1 cellular context compared by ENCODE assay signal in the genomic region with DNA sequence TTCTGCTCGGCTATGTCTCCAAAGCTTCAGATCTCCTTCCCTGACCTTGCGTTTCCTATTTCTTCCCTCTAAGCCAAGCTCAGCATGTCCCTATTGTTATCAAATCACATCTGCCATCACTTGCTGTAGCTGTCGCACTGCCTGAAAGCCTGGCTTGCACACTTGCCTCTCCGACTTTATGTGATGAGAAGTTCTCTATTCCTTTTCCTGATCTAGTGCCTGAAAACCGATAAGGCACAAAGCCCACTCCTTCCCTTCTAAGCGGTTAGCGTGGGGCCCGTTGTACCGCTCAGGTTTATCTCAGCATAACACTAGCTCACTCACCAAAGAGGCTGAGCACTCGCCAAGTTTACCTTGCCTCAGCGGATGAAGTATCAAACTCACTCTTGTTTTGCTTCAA.
A peak's percentile ranks its signal among the peaks of the same experiment; 100 is the strongest.
TF ChIP-seq lines count a peak whose summit lies in the region.

No MANE protein-coding gene starts in this region.

TF ChIP-seq in K562, 482 proteins besides CTCF, POLR2A, EP300 and RAD21 (continued from another document and continues in another):
- TF ChIP-seq, protein P1, sequence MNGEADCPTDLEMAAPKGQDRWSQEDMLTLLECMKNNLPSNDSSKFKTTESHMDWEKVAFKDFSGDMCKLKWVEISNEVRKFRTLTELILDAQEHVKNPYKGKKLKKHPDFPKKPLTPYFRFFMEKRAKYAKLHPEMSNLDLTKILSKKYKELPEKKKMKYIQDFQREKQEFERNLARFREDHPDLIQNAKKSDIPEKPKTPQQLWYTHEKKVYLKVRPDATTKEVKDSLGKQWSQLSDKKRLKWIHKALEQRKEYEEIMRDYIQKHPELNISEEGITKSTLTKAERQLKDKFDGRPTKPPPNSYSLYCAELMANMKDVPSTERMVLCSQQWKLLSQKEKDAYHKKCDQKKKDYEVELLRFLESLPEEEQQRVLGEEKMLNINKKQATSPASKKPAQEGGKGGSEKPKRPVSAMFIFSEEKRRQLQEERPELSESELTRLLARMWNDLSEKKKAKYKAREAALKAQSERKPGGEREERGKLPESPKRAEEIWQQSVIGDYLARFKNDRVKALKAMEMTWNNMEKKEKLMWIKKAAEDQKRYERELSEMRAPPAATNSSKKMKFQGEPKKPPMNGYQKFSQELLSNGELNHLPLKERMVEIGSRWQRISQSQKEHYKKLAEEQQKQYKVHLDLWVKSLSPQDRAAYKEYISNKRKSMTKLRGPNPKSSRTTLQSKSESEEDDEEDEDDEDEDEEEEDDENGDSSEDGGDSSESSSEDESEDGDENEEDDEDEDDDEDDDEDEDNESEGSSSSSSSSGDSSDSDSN (IDR thresholded peaks at IDR 0.05; ENCODE audit: borderline replicate concordance in 1 of 2, low read depth in 2 of 2, low read length in 2 of 2), result peak in 1 of 2 experiments; percentile 85; a peak in 2 of 4 replicates
- no peak for TF ChIP-seq RBM17 (IDR thresholded peaks at IDR 0.05; ENCODE audit: borderline replicate concordance, low read depth, low read length)
- no peak; the same call in 1 of the 2 replicates for TF ChIP-seq AFF4 (CRISPR knock-in tag; IDR thresholded peaks at IDR 0.05)
- peak; percentile 45 to 63 for TF ChIP-seq AFF1 (IDR thresholded peaks at IDR 0.05; ENCODE audit: low read depth in 1 of 2, partially characterized antibody in 2 of 2)
- TF ChIP-seq POLR2B (IDR thresholded peaks at IDR 0.05; ENCODE audit: low read depth, partially characterized antibody), result peak; percentile 31
- TF ChIP-seq CXXC5 (CRISPR knock-in tag; IDR thresholded peaks at IDR 0.05), result 0 out of 2 replicates have a peak, but pooled peaks have one; percentile 16
- no peak for TF ChIP-seq SIN3B (IDR thresholded peaks at IDR 0.05; ENCODE audit: low read depth)
- no peak for TF ChIP-seq ILK (tag; IDR thresholded peaks at IDR 0.05; ENCODE audit: borderline replicate concordance, low read depth)
- TF ChIP-seq, protein P2, sequence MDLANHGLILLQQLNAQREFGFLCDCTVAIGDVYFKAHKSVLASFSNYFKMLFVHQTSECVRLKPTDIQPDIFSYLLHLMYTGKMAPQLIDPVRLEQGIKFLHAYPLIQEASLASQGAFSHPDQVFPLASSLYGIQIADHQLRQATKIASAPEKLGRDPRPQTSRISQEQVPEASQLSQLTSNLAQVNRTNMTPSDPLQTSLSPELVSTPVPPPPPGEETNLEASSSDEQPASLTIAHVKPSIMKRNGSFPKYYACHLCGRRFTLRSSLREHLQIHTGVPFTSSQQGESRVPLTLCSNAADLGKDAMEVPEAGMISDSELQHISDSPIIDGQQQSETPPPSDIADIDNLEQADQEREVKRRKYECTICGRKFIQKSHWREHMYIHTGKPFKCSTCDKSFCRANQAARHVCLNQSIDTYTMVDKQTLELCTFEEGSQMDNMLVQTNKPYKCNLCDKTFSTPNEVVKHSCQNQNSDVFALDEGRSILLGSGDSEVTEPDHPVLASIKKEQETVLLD (IDR thresholded peaks at IDR 0.05), result 0 out of 2 replicates have a peak, but pooled peaks have one; percentile 50
- TF ChIP-seq, protein P3, sequence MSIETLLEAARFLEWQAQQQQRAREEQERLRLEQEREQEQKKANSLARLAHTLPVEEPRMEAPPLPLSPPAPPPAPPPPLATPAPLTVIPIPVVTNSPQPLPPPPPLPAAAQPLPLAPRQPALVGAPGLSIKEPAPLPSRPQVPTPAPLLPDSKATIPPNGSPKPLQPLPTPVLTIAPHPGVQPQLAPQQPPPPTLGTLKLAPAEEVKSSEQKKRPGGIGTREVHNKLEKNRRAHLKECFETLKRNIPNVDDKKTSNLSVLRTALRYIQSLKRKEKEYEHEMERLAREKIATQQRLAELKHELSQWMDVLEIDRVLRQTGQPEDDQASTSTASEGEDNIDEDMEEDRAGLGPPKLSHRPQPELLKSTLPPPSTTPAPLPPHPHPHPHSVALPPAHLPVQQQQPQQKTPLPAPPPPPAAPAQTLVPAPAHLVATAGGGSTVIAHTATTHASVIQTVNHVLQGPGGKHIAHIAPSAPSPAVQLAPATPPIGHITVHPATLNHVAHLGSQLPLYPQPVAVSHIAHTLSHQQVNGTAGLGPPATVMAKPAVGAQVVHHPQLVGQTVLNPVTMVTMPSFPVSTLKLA (conservative IDR thresholded peaks at IDR 0.05), result peak in 1 of 2 experiments; percentile 12; a peak in 2 of 4 replicates
- no peak for TF ChIP-seq ETV1 (tag; conservative IDR thresholded peaks at IDR 0.05; ENCODE audit: low read depth)
- TF ChIP-seq TEAD1 (CRISPR knock-in tag; IDR thresholded peaks at IDR 0.05), result peak in 1 of 2 experiments; percentile 86; a peak in 2 of 4 replicates
- no peak for TF ChIP-seq MGA (IDR thresholded peaks at IDR 0.05)
- no peak for TF ChIP-seq HCFC1 (IDR thresholded peaks at IDR 0.05; ENCODE audit: low read depth, low read length)
- no peak for TF ChIP-seq TCF7 (IDR thresholded peaks at IDR 0.05; ENCODE audit: borderline replicate concordance)
- TF ChIP-seq FOXP1 (CRISPR knock-in tag; IDR thresholded peaks at IDR 0.05), result peak; percentile 50; the same call in 1 of the 2 replicates
- no peak for TF ChIP-seq ZNF354B (CRISPR knock-in tag; IDR thresholded peaks at IDR 0.05)
- TF ChIP-seq TRIM25 (IDR thresholded peaks at IDR 0.05; ENCODE audit: borderline replicate concordance), result peak; percentile 5; the same call in 1 of the 2 replicates
- peak; percentile 63 for TF ChIP-seq SMARCC2 (IDR thresholded peaks at IDR 0.05; ENCODE audit: low read depth)
